Comparison of ENCODE assay signal across 9 cellular contexts in the genomic region with DNA sequence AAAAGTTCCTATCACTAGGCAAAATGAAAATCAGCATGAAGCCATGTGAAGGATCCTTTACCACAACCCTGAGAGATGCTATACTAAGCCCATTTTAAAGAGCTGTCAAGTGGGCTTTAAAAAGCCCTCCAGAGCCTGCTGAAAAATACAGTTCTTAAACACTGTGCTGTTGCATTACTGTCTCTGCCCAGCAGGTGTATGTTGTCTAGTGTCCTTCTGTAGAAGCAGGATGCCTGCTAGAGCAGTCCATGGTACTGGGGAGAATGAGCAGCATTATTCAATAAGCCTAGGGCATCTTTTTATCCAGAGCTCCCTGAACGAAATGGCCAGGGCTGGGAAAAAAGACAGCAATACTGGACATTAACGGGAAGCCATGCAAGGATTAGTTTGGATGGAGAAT.
DNase-seq lines count a peak whose midpoint lies in the region; ATAC-seq, FAIRE-seq and TF ChIP-seq lines count a peak whose summit lies in the region.
"Had no signal": no experiment of that assay in that cellular context is flagged by ENCODE, and none has a peak within 500 bp of the region (broad histone marks: within the 10 kb centered on the region; RNA-seq: fewer than 3 reads in every experiment).

No MANE protein-coding gene starts in this region.

- H3K4me1 Mint-ChIP-seq in Calu3 (ENCODE audit: low read depth, unreplicated experiment) = no peaks in the 10 kb centered on the region
- H3K4me1 Mint-ChIP-seq in astrocyte (ENCODE audit: low read depth, unreplicated experiment) = peaks cover 5% of the 10 kb centered on the region

- no peak overlapping the region for H3K4me3 ChIP-seq in Jurkat, Clone E6-1 (ENCODE audit: low read length)
- H3K4me3 ChIP-seq in astrocyte (ENCODE audit: insufficient read depth, low read depth, low read length) = no peak overlapping the region
- no peak overlapping the region for H3K4me3 ChIP-seq in smooth muscle cell
- no peak overlapping the region for H3K4me3 ChIP-seq in colonic mucosa
- H3K4me3 ChIP-seq in tibial nerve = no peak overlapping the region
- H3K4me3 ChIP-seq: thoracic aorta had no signal

- H3K79me2 ChIP-seq in astrocyte (ENCODE audit: insufficient read depth, low read length) (no peaks in the 10 kb centered on the region), smooth muscle cell (ENCODE audit: low read depth) (no peaks in the 10 kb centered on the region)

- H3K9me3 Mint-ChIP-seq in Calu3 (ENCODE audit: low read depth, unreplicated experiment) (no peaks in the 10 kb centered on the region), astrocyte (ENCODE audit: unreplicated experiment) (no peaks in the 10 kb centered on the region)

- H3K36me3 Mint-ChIP-seq in Calu3 (ENCODE audit: insufficient read depth, unreplicated experiment) (no peaks in the 10 kb centered on the region), astrocyte (ENCODE audit: low read depth, unreplicated experiment) (no peaks in the 10 kb centered on the region)

- no peak overlapping the region for H3K4me3 Mint-ChIP-seq in Calu3 (ENCODE audit: low read depth, unreplicated experiment)
- no peak overlapping the region for H3K4me3 Mint-ChIP-seq in astrocyte (ENCODE audit: unreplicated experiment)

- H3K27me3 Mint-ChIP-seq in Calu3 (ENCODE audit: unreplicated experiment) (no peaks in the 10 kb centered on the region), astrocyte (ENCODE audit: low read depth, unreplicated experiment) (no peaks in the 10 kb centered on the region)

- TF ChIP-seq EP300 in tibial nerve (IDR thresholded peaks at IDR 0.05) = no peak

- peak; percentile 88 for ATAC-seq in GM21367 (IDR thresholded peaks at IDR 0.05; ENCODE audit: unreplicated experiment)

- FAIRE-seq in astrocyte (lab: Jason Lieb, UNC) = no peak

- H3K36me3 ChIP-seq in astrocyte (ENCODE audit: insufficient read depth, low read length) (no peaks in the 10 kb centered on the region), smooth muscle cell (ENCODE audit: low read depth) (no peaks in the 10 kb centered on the region), colonic mucosa (no peaks in the 10 kb centered on the region), tibial nerve (no peaks in the 10 kb centered on the region)
- H3K36me3 ChIP-seq: thoracic aorta had no signal

- H3K9me3 ChIP-seq in astrocyte (ENCODE audit: insufficient read depth, low read depth, low read length) = no peaks in the 10 kb centered on the region
- no peaks in the 10 kb centered on the region for H3K9me3 ChIP-seq in smooth muscle cell (replicated peaks; ENCODE audit: low read depth)
- H3K9me3 ChIP-seq in colonic mucosa = no peaks in the 10 kb centered on the region
- no peaks in the 10 kb centered on the region for H3K9me3 ChIP-seq in tibial nerve
- H3K9me3 ChIP-seq: thoracic aorta had no signal

- no peak overlapping the region for H3K9ac ChIP-seq in astrocyte (ENCODE audit: low read length)
- no peak overlapping the region for H3K9ac ChIP-seq in smooth muscle cell (ENCODE audit: low read depth)
- no peak overlapping the region for H3K9ac ChIP-seq in colonic mucosa (ENCODE audit: low read depth in 2 of 2, low read length in 2 of 2)

- no peak overlapping the region for H3K4me2 ChIP-seq in astrocyte (ENCODE audit: low read length)
- H3K4me2 ChIP-seq in smooth muscle cell = no peak overlapping the region

- peaks cover 5% of the 10 kb centered on the region for H3F3A ChIP-seq in smooth muscle cell (ENCODE audit: low read depth)

- intact Hi-C loops in Calu3 (cut with micrococcal nuclease; ENCODE audit: unreplicated experiment) = no loop called here
- intact Hi-C loops in colonic mucosa (cut with DNase I) = no loop called here

- H2AFZ ChIP-seq in astrocyte (ENCODE audit: low read depth, low read length) = no peak overlapping the region
- no peak overlapping the region for H2AFZ ChIP-seq in smooth muscle cell (ENCODE audit: low read depth)

- H3K27ac Mint-ChIP-seq in Calu3 (ENCODE audit: unreplicated experiment) (no peak overlapping the region), astrocyte (ENCODE audit: unreplicated experiment) (no peak overlapping the region)

- peak; percentile 10 for DNase-seq in Calu3
- DNase-seq in Jurkat, Clone E6-1 (ENCODE audit: low read depth, low spot score) = peak; percentile 48
- no peak for DNase-seq in astrocyte (ENCODE audit: low read depth)
- DNase-seq in smooth muscle cell (lab: John Stamatoyannopoulos, UW; ENCODE audit: unreplicated experiment) = no peak
- DNase-seq in colonic mucosa = no peak
- no peak for DNase-seq in OCI-M2 (lab: John Stamatoyannopoulos, UW; ENCODE audit: unreplicated experiment)
- no peak for DNase-seq in tibial nerve (ENCODE audit: low spot score in 2 of 2)

- 85% methylated on average over 2 of the region's 2 CpGs for WGBS in smooth muscle cell (ENCODE audit: low lambda C conversion rate)
- 73 to 87% methylated on average over 2 of the region's 2 CpGs for WGBS in tibial nerve, 2 donors

- H3K27me3 ChIP-seq in astrocyte (ENCODE audit: insufficient read depth, low read length) (no peaks in the 10 kb centered on the region), smooth muscle cell (ENCODE audit: low read depth) (no peaks in the 10 kb centered on the region), colonic mucosa (no peaks in the 10 kb centered on the region), tibial nerve (no peaks in the 10 kb centered on the region)

- H3K27ac ChIP-seq in astrocyte (ENCODE audit: low read depth, low read length) = no peak overlapping the region
- no peak overlapping the region for H3K27ac ChIP-seq in smooth muscle cell (ENCODE audit: low read depth)
- no peak overlapping the region for H3K27ac ChIP-seq in colonic mucosa
- no peak overlapping the region for H3K27ac ChIP-seq in tibial nerve
- H3K27ac ChIP-seq: thoracic aorta had no signal

- no TSS peak for BruUV-seq in Calu3 (replicated peaks; lab: Mats Ljungman, UMichigan)

- TF ChIP-seq CTCF in Calu3 (IDR thresholded peaks at IDR 0.05; ENCODE audit: unreplicated experiment) (no peak), astrocyte (IDR thresholded peaks at IDR 0.05; ENCODE audit: insufficient read depth, low read depth, low read length) (peak; percentile 39), smooth muscle cell (IDR thresholded peaks at IDR 0.05; ENCODE audit: borderline replicate concordance, insufficient read depth, poor library complexity, severe bottlenecking) (peak; percentile 38), colonic mucosa (IDR thresholded peaks at IDR 0.05) (no peak), tibial nerve (IDR thresholded peaks at IDR 0.05) (no peak)

- no peaks in the 10 kb centered on the region for H3K4me1 ChIP-seq in astrocyte (ENCODE audit: insufficient read depth, low read length)
- no peaks in the 10 kb centered on the region for H3K4me1 ChIP-seq in smooth muscle cell (ENCODE audit: low read depth)
- no peaks in the 10 kb centered on the region for H3K4me1 ChIP-seq in colonic mucosa
- H3K4me1 ChIP-seq in tibial nerve = no peaks in the 10 kb centered on the region

- CTCF ChIA-PET in Calu3 (lab: Charles Lee) = no interaction called here

- TF ChIP-seq POLR2A in tibial nerve (IDR thresholded peaks at IDR 0.05) = no peak

- H4K20me1 ChIP-seq in astrocyte (ENCODE audit: insufficient read depth, low read length) = no peaks in the 10 kb centered on the region
- no peaks in the 10 kb centered on the region for H4K20me1 ChIP-seq in smooth muscle cell (ENCODE audit: low read depth)

Comparison
In these comparisons a context has a peak if more than half of its experiments do, and no peak if none do; other contexts are left out.
1. DNase-seq: peak in Calu3 (single experiment) and Jurkat, Clone E6-1 (single experiment); none in astrocyte (single experiment), smooth muscle cell (single experiment), colonic mucosa (single experiment), OCI-M2 (single experiment) and tibial nerve (0 of 2).
2. CTCF ChIP-seq: peak in astrocyte (single experiment) and smooth muscle cell (single experiment); none in Calu3 (single experiment), colonic mucosa (single experiment) and tibial nerve (0 of 5).